2 cellular contexts compared by ENCODE assay signal in the genomic region with DNA sequence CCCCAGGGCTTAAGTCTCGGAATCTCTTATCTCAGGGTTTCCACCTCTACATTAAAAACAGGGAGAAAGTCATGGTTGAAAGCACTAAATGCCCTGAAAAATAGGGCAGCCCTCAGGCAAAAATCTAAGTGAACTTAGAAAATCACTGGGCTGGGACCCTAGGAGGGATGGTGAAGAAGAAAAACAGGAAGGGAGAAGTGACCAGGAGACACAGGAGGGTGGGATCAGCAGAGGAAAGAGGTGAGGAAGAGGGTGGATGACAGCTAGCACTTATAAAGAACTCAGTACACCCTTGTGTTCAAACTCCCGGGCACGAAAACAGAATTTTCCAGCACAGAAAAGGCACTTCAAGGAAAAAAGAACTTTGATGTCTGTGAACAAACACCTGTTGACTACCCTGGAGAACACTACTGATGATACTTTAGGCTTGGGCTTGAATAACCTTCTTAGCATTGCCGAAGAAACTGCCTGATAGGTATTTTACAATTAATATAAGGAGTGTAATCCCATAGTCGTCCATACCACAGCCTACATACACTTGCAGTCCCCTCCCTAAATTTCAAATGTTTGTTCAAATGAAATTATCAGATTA.
TF ChIP-seq lines count a peak whose summit lies in the region.

No MANE protein-coding gene starts in this region.

TF ChIP-seq in A549, 52 proteins besides CTCF, POLR2A, EP300 and RAD21:
- no peak for TF ChIP-seq MAZ (IDR thresholded peaks at IDR 0.05; ENCODE audit: borderline replicate concordance, low read depth, low read length)
- no peak for TF ChIP-seq FOSB (CRISPR knock-in tag; IDR thresholded peaks at IDR 0.05)
- TF ChIP-seq GATA3 (IDR thresholded peaks at IDR 0.05; ENCODE audit: borderline replicate concordance): no peak
- no peak for TF ChIP-seq SMC3 (IDR thresholded peaks at IDR 0.05)
- TF ChIP-seq, protein P1, sequence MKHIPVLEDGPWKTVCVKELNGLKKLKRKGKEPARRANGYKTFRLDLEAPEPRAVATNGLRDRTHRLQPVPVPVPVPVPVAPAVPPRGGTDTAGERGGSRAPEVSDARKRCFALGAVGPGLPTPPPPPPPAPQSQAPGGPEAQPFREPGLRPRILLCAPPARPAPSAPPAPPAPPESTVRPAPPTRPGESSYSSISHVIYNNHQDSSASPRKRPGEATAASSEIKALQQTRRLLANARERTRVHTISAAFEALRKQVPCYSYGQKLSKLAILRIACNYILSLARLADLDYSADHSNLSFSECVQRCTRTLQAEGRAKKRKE (CRISPR knock-in tag; IDR thresholded peaks at IDR 0.05; ENCODE audit: low read depth): no peak
- TF ChIP-seq, protein P2, sequence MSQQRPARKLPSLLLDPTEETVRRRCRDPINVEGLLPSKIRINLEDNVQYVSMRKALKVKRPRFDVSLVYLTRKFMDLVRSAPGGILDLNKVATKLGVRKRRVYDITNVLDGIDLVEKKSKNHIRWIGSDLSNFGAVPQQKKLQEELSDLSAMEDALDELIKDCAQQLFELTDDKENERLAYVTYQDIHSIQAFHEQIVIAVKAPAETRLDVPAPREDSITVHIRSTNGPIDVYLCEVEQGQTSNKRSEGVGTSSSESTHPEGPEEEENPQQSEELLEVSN (IDR thresholded peaks at IDR 0.05; ENCODE audit: borderline replicate concordance, low read depth): no peak
- no peak for TF ChIP-seq ZC3H11A (IDR thresholded peaks at IDR 0.05)
- TF ChIP-seq HOXA7 (CRISPR knock-in tag; IDR thresholded peaks at IDR 0.05): no peak
- no peak for TF ChIP-seq EHF (CRISPR knock-in tag; IDR thresholded peaks at IDR 0.05)
- TF ChIP-seq ZFP36 (IDR thresholded peaks at IDR 0.05; ENCODE audit: borderline replicate concordance, partially characterized antibody): no peak
- TF ChIP-seq ZSCAN20 (CRISPR knock-in tag; IDR thresholded peaks at IDR 0.05): no peak
- TF ChIP-seq, protein P3, sequence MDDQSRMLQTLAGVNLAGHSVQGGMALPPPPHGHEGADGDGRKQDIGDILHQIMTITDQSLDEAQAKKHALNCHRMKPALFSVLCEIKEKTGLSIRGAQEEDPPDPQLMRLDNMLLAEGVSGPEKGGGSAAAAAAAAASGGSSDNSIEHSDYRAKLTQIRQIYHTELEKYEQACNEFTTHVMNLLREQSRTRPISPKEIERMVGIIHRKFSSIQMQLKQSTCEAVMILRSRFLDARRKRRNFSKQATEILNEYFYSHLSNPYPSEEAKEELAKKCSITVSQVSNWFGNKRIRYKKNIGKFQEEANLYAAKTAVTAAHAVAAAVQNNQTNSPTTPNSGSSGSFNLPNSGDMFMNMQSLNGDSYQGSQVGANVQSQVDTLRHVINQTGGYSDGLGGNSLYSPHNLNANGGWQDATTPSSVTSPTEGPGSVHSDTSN (IDR thresholded peaks at IDR 0.05): no peak
- no peak for TF ChIP-seq KDM5A (IDR thresholded peaks at IDR 0.05)
- TF ChIP-seq TP53 (CRISPR knock-in tag; IDR thresholded peaks at IDR 0.05): no peak
- no peak for TF ChIP-seq KDM1A (IDR thresholded peaks at IDR 0.05; ENCODE audit: low read depth)
- TF ChIP-seq RARB (CRISPR knock-in tag; IDR thresholded peaks at IDR 0.05): no peak
- TF ChIP-seq HOXB5 (CRISPR knock-in tag; IDR thresholded peaks at IDR 0.05): no peak
- no peak for TF ChIP-seq RCOR1 (IDR thresholded peaks at IDR 0.05; ENCODE audit: low read depth, low read length)
TF ChIP-seq in A549: peak in this region for 0.

TF ChIP-seq in GM23338, 12 proteins besides CTCF, POLR2A, EP300 and RAD21:
- TF ChIP-seq ZNF331 (CRISPR knock-in tag; IDR thresholded peaks at IDR 0.05; ENCODE audit: low read depth): no peak
- TF ChIP-seq EZH2 (IDR thresholded peaks at IDR 0.05; ENCODE audit: low read depth, unreplicated experiment): no peak
- TF ChIP-seq, protein P4, sequence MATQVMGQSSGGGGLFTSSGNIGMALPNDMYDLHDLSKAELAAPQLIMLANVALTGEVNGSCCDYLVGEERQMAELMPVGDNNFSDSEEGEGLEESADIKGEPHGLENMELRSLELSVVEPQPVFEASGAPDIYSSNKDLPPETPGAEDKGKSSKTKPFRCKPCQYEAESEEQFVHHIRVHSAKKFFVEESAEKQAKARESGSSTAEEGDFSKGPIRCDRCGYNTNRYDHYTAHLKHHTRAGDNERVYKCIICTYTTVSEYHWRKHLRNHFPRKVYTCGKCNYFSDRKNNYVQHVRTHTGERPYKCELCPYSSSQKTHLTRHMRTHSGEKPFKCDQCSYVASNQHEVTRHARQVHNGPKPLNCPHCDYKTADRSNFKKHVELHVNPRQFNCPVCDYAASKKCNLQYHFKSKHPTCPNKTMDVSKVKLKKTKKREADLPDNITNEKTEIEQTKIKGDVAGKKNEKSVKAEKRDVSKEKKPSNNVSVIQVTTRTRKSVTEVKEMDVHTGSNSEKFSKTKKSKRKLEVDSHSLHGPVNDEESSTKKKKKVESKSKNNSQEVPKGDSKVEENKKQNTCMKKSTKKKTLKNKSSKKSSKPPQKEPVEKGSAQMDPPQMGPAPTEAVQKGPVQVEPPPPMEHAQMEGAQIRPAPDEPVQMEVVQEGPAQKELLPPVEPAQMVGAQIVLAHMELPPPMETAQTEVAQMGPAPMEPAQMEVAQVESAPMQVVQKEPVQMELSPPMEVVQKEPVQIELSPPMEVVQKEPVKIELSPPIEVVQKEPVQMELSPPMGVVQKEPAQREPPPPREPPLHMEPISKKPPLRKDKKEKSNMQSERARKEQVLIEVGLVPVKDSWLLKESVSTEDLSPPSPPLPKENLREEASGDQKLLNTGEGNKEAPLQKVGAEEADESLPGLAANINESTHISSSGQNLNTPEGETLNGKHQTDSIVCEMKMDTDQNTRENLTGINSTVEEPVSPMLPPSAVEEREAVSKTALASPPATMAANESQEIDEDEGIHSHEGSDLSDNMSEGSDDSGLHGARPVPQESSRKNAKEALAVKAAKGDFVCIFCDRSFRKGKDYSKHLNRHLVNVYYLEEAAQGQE (IDR thresholded peaks at IDR 0.05; ENCODE audit: unreplicated experiment): no peak
- TF ChIP-seq, protein P5, sequence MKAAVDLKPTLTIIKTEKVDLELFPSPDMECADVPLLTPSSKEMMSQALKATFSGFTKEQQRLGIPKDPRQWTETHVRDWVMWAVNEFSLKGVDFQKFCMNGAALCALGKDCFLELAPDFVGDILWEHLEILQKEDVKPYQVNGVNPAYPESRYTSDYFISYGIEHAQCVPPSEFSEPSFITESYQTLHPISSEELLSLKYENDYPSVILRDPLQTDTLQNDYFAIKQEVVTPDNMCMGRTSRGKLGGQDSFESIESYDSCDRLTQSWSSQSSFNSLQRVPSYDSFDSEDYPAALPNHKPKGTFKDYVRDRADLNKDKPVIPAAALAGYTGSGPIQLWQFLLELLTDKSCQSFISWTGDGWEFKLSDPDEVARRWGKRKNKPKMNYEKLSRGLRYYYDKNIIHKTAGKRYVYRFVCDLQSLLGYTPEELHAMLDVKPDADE (IDR thresholded peaks at IDR 0.05): no peak
- TF ChIP-seq, protein P6, sequence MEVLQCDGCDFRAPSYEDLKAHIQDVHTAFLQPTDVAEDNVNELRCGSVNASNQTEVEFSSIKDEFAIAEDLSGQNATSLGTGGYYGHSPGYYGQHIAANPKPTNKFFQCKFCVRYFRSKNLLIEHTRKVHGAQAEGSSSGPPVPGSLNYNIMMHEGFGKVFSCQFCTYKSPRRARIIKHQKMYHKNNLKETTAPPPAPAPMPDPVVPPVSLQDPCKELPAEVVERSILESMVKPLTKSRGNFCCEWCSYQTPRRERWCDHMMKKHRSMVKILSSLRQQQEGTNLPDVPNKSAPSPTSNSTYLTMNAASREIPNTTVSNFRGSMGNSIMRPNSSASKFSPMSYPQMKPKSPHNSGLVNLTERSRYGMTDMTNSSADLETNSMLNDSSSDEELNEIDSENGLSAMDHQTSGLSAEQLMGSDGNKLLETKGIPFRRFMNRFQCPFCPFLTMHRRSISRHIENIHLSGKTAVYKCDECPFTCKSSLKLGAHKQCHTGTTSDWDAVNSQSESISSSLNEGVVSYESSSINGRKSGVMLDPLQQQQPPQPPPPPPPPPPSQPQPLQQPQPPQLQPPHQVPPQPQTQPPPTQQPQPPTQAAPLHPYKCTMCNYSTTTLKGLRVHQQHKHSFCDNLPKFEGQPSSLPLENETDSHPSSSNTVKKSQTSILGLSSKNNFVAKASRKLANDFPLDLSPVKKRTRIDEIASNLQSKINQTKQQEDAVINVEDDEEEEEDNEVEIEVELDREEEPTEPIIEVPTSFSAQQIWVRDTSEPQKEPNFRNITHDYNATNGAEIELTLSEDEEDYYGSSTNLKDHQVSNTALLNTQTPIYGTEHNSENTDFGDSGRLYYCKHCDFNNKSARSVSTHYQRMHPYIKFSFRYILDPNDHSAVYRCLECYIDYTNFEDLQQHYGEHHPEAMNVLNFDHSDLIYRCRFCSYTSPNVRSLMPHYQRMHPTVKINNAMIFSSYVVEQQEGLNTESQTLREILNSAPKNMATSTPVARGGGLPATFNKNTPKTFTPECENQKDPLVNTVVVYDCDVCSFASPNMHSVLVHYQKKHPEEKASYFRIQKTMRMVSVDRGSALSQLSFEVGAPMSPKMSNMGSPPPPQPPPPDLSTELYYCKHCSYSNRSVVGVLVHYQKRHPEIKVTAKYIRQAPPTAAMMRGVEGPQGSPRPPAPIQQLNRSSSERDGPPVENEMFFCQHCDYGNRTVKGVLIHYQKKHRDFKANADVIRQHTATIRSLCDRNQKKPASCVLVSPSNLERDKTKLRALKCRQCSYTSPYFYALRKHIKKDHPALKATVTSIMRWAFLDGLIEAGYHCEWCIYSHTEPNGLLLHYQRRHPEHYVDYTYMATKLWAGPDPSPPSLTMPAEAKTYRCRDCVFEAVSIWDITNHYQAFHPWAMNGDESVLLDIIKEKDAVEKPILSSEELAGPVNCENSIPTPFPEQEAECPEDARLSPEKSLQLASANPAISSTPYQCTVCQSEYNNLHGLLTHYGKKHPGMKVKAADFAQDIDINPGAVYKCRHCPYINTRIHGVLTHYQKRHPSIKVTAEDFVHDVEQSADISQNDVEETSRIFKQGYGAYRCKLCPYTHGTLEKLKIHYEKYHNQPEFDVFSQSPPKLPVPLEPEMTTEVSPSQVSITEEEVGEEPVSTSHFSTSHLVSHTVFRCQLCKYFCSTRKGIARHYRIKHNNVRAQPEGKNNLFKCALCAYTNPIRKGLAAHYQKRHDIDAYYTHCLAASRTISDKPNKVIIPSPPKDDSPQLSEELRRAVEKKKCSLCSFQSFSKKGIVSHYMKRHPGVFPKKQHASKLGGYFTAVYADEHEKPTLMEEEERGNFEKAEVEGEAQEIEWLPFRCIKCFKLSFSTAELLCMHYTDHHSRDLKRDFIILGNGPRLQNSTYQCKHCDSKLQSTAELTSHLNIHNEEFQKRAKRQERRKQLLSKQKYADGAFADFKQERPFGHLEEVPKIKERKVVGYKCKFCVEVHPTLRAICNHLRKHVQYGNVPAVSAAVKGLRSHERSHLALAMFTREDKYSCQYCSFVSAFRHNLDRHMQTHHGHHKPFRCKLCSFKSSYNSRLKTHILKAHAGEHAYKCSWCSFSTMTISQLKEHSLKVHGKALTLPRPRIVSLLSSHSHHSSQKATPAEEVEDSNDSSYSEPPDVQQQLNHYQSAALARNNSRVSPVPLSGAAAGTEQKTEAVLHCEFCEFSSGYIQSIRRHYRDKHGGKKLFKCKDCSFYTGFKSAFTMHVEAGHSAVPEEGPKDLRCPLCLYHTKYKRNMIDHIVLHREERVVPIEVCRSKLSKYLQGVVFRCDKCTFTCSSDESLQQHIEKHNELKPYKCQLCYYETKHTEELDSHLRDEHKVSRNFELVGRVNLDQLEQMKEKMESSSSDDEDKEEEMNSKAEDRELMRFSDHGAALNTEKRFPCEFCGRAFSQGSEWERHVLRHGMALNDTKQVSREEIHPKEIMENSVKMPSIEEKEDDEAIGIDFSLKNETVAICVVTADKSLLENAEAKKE (CRISPR knock-in tag; IDR thresholded peaks at IDR 0.05): no peak
- no peak for TF ChIP-seq POLR2AphosphoS5 (IDR thresholded peaks at IDR 0.05; ENCODE audit: low read depth)
- no peak for TF ChIP-seq ZNF114 (CRISPR knock-in tag; IDR thresholded peaks at IDR 0.05)
- no peak for TF ChIP-seq NANOG (IDR thresholded peaks at IDR 0.05; ENCODE audit: borderline replicate concordance)
- TF ChIP-seq JUNB (IDR thresholded peaks at IDR 0.05; ENCODE audit: unreplicated experiment): no peak
- TF ChIP-seq STAT1 (IDR thresholded peaks at IDR 0.05; ENCODE audit: unreplicated experiment): no peak
- no peak for TF ChIP-seq EZH2phosphoT487 (IDR thresholded peaks at IDR 0.05; ENCODE audit: unreplicated experiment)
- no peak for TF ChIP-seq CREB1 (CRISPR knock-in tag; IDR thresholded peaks at IDR 0.05; ENCODE audit: low read depth)
